Comparison of ENCODE assay signal across 8 cellular contexts in genomic region chr12:109995703-109996482, GRCh38. TPM values are rescaled to one million over a fixed set of nuclear protein-coding genes. Genes with fewer than 3 reads are reported as not detected.
DNase-seq lines count a peak whose midpoint lies in the region; ATAC-seq and TF ChIP-seq lines count a peak whose summit lies in the region.

TSS of gene GIT2 (minus strand) at chr12:109996368. CDS start at chr12:109996224, 144 bp downstream.

- POLR2A ChIA-PET in AG04449 (lab: Yijun Ruan, JAX), result no interaction called here
- POLR2A ChIA-PET in activated B cell treated with CpG ODN at 0.5 μM for 24 hours (lab: Charles Lee), result interaction anchor here (0.5 to 13.7 kb wide), 6 partner anchors 8 to 133 kb away, joined by 3 to 251 read pairs (median 8); no protein-coding TSS in a partner anchor

- no peaks in the 10 kb centered on the region for H3K27me3 Mint-ChIP-seq in activated B cell treated with CpG ODN at 0.5 μM for 24 hours

- H3K9me3 ChIP-seq in smooth muscle cell (replicated peaks; ENCODE audit: low read depth), result no peaks in the 10 kb centered on the region

- H3K4me3 ChIP-seq in AG04449 (ENCODE audit: low read depth, low read length) (peak within 1 kb of the TSS; percentile 68), cardiac fibroblast (replicated peaks in 1 of 2; ENCODE audit: low read depth in 2 of 2, low read length in 2 of 2) (peak within 1 kb of the TSS; percentile 91 to 97), smooth muscle cell (peak within 1 kb of the TSS; percentile 87)

- peaks cover 21% of the 10 kb centered on the region for H3K4me1 ChIP-seq in smooth muscle cell (ENCODE audit: low read depth)

- no peaks in the 10 kb centered on the region for H3K9me3 Mint-ChIP-seq in activated B cell treated with CpG ODN at 0.5 μM for 24 hours

- H3K36me3 Mint-ChIP-seq in activated B cell treated with CpG ODN at 0.5 μM for 24 hours (ENCODE audit: low read depth), result peaks cover 25% of the 10 kb centered on the region

- peak within 1 kb of the TSS; percentile 96 for H3K4me3 Mint-ChIP-seq in activated B cell treated with CpG ODN at 0.5 μM for 24 hours

- peaks cover under 1% of the 10 kb centered on the region for H3K36me3 ChIP-seq in smooth muscle cell (ENCODE audit: low read depth)

- no peak for DNase-seq in AG04449 (ENCODE audit: low read depth, low spot score)
- peak; percentile 94 for DNase-seq in NCI-H345 (lab: John Stamatoyannopoulos, UW)
- DNase-seq in activated B cell treated with CpG ODN at 0.5 μM for 24 hours, result peak; percentile 86
- peak; percentile 90 to 92 for DNase-seq in cardiac fibroblast (ENCODE audit: low read depth in 2 of 2)
- DNase-seq in iPS-NIHi7 (ENCODE audit: extremely low spot score), result peak; percentile 95
- peak; percentile 55 for DNase-seq in smooth muscle cell (lab: John Stamatoyannopoulos, UW; ENCODE audit: unreplicated experiment)

- H3F3A ChIP-seq in smooth muscle cell (ENCODE audit: low read depth), result peaks cover 4% of the 10 kb centered on the region

- H4K20me1 ChIP-seq in smooth muscle cell (ENCODE audit: low read depth), result peaks cover 29% of the 10 kb centered on the region

- peak within 1 kb of the TSS; percentile 94 for H3K4me2 ChIP-seq in smooth muscle cell

- no peak for TF ChIP-seq CTCF in AG04449 (IDR thresholded peaks at IDR 0.05; ENCODE audit: insufficient read depth, low read length, missing control alignments)
- TF ChIP-seq CTCF in activated B cell treated with CpG ODN at 0.5 μM for 24 hours (IDR thresholded peaks at IDR 0.05), result no peak
- TF ChIP-seq CTCF in cardiac fibroblast (IDR thresholded peaks at IDR 0.05; ENCODE audit: low read depth, low read length), result no peak
- no peak for TF ChIP-seq CTCF in smooth muscle cell (IDR thresholded peaks at IDR 0.05; ENCODE audit: borderline replicate concordance, insufficient read depth, poor library complexity, severe bottlenecking)

- H3K27ac ChIP-seq in smooth muscle cell (ENCODE audit: low read depth), result no peak within 1 kb of the TSS

- peaks cover 44% of the 10 kb centered on the region for H3K79me2 ChIP-seq in smooth muscle cell (ENCODE audit: low read depth)

- peak within 1 kb of the TSS; percentile 95 for H3K27ac Mint-ChIP-seq in activated B cell treated with CpG ODN at 0.5 μM for 24 hours

- peak; percentile 71 for ATAC-seq in GM19023 (IDR thresholded peaks at IDR 0.05; ENCODE audit: unreplicated experiment)
- ATAC-seq in HG03196 (IDR thresholded peaks at IDR 0.05; ENCODE audit: unreplicated experiment), result peak; percentile 63
- ATAC-seq in activated B cell treated with CpG ODN at 0.5 μM for 24 hours (ENCODE audit: low read depth), result peak; percentile 72

- under 1% methylated on average over 56 of the region's 63 CpGs for WGBS in smooth muscle cell (ENCODE audit: low lambda C conversion rate)

- CTCF ChIA-PET in AG04449 (lab: Yijun Ruan, JAX) (interaction anchor here (1.1 kb wide), 1 partner anchor 30 kb away, joined by 3 read pairs; no protein-coding TSS in a partner anchor), activated B cell treated with CpG ODN at 0.5 μM for 24 hours (lab: Charles Lee) (interaction anchor here (0.6 kb wide), 1 partner anchor 143 kb away, joined by 3 read pairs; no protein-coding TSS in a partner anchor)

- intact Hi-C loops in activated B cell treated with CpG ODN at 0.5 μM for 24 hours (cut with micrococcal nuclease), result loop anchor here (1.0 to 10.0 kb wide), 4 partner anchors 23 to 1409 kb away; partner anchors contain the start of genes FAM222A, GLTP and SH2B3

- peak within 1 kb of the TSS; percentile 76 for H3K9ac ChIP-seq in smooth muscle cell (ENCODE audit: low read depth)

- H3K27me3 ChIP-seq in smooth muscle cell (ENCODE audit: low read depth), result no peaks in the 10 kb centered on the region

- peaks cover 80% of the 10 kb centered on the region for H3K4me1 Mint-ChIP-seq in activated B cell treated with CpG ODN at 0.5 μM for 24 hours

- peak within 1 kb of the TSS; percentile 88 for H2AFZ ChIP-seq in smooth muscle cell (ENCODE audit: low read depth)

RNA-seq across cellular contexts. Expression of gene GIT2, which starts in this region (rescaled TPM):
- 89.2 and 107 TPM in 2 replicates for total RNA-seq in activated B cell treated with CpG ODN at 0.5 μM for 24 hours
- 27.3 and 27.4 TPM in 2 replicates for total RNA-seq in smooth muscle cell
- polyA plus RNA-seq in smooth muscle cell, result 20.3 and 24.9 TPM in 2 replicates
